1 cellular context compared by ENCODE assay signal in genomic region chr17:17816240-17816814, GRCh38.
TF ChIP-seq lines count a peak whose summit lies in the region.

No MANE protein-coding gene starts in this region.

TF ChIP-seq in GM12878, 131 proteins besides CTCF, POLR2A, EP300 and RAD21 (continued from another document):
- TF ChIP-seq ETV6 (conservative IDR thresholded peaks at IDR 0.05 in 1 of 2, IDR thresholded peaks at IDR 0.05 in 1 of 2; ENCODE audit: borderline replicate concordance in 1 of 2, low read depth in 1 of 2) (no peak), CEBPB (IDR thresholded peaks at IDR 0.05; ENCODE audit: borderline replicate concordance in 1 of 2, low read depth in 2 of 2, low read length in 2 of 2) (no peak), ZNF217 (IDR thresholded peaks at IDR 0.05) (no peak), IKZF2 (IDR thresholded peaks at IDR 0.05) (no peak), NFXL1 (IDR thresholded peaks at IDR 0.05; ENCODE audit: borderline replicate concordance) (no peak), ZBTB4 (CRISPR knock-in tag; IDR thresholded peaks at IDR 0.05) (no peak), PML (IDR thresholded peaks at IDR 0.05; ENCODE audit: low read length) (no peak), ATF2 (IDR thresholded peaks at IDR 0.05; ENCODE audit: low read length) (no peak), HSF1 (IDR thresholded peaks at IDR 0.05; ENCODE audit: low read depth, low read length) (no peak), ZZZ3 (IDR thresholded peaks at IDR 0.05; ENCODE audit: control insufficient read depth, insufficient read length, low read depth) (no peak), NFYA (IDR thresholded peaks at IDR 0.05; ENCODE audit: borderline replicate concordance, low read depth, low read length) (no peak), MYB (IDR thresholded peaks at IDR 0.05; ENCODE audit: borderline replicate concordance, low read depth, low read length) (no peak)
